ENCODE assay signal across 19 cellular contexts in the genomic region with DNA sequence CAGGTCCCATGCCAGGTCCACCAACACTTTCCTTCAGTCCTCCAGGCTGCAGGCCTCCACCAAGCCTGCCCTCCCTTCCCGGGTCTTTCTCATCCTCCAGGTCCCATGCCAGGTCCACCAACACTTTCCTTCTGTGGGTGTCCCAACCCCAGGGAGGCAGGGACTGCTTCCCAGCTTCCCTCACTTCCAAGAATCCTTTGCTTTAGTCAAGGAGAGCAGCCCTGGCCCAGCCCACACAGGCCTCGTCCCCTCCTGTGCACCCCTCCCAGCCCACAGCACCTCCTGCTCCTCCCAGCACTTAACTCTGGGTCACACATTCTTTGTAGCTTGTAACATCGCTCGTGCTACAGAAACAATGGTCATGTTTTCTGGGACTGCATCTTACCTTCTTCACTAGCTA.
A peak's percentile ranks its signal among the peaks of the same experiment; 100 is the strongest.
DNase-seq lines count a peak whose midpoint lies in the region; ATAC-seq and TF ChIP-seq lines count a peak whose summit lies in the region.
"Had no signal": no experiment of that assay in that cellular context is flagged by ENCODE, and none has a peak within 500 bp of the region (broad histone marks: within the 10 kb centered on the region; RNA-seq: fewer than 3 reads in every experiment).

No MANE protein-coding gene starts in this region.

- DNase-seq in activated naive CD4-positive, alpha-beta T cell treated with anti-CD3 and anti-CD28 coated beads, Interleukin-2, amount 50 U/mL, for 72 hours (ENCODE audit: low spot score in 2 of 2), result no peak
- DNase-seq in activated naive CD4-positive, alpha-beta T cell treated with anti-CD3 and anti-CD28 coated beads, Interleukin-2, amount 50 U/mL, for 16 hours, result no peak
- no peak for DNase-seq in left ventricle myocardium superior
- no peak for DNase-seq in stimulated activated effector memory CD8-positive, alpha-beta T cell treated with anti-CD3 and anti-CD28 coated beads, Interleukin-12 subunit alpha, Interleukin-12 subunit beta, amount 100 ng/mL, for 72 hours (ENCODE audit: low spot score in 2 of 2)
- DNase-seq in NCI-H1092 (lab: John Stamatoyannopoulos, UW), result no peak
- DNase-seq in NCI-H187 (lab: John Stamatoyannopoulos, UW), result no peak
- DNase-seq: activated CD4-positive, alpha-beta T cell treated with anti-CD3 and anti-CD28 coated beads, Interleukin-2, amount 10 ng/mL, durations not matched to agents 7 days and 5 days; activated T-cell treated with anti-CD3 and anti-CD28 coated beads, Interleukin-2, amount 50 U/mL, for 1 hour; colonic mucosa; natural killer cell; NCI-H187 treated with DMSO at 0.1 percent for 48 hours had no signal

- H3K9me3 Mint-ChIP-seq in activated naive CD4-positive, alpha-beta T cell treated with anti-CD3 and anti-CD28 coated beads, Interleukin-2, amount 50 U/mL, for 72 hours, result no peaks in the 10 kb centered on the region
- no peaks in the 10 kb centered on the region for H3K9me3 Mint-ChIP-seq in stimulated activated effector memory CD8-positive, alpha-beta T cell treated with anti-CD3 and anti-CD28 coated beads, Interleukin-12 subunit alpha, Interleukin-12 subunit beta, amount 100 ng/mL, for 72 hours
- H3K9me3 Mint-ChIP-seq: activated CD4-positive, alpha-beta T cell treated with anti-CD3 and anti-CD28 coated beads, Interleukin-2, amount 10 ng/mL, durations not matched to agents 7 days and 5 days; brain; CD14-positive monocyte; natural killer cell; T-helper 2 cell treated with Interferon-gamma antibody and Interleukin-4, amounts not matched to agents 5 μg/mL and 100 μg/mL, for 36 hours had no signal

- no peaks in the 10 kb centered on the region for H3K79me2 ChIP-seq in KMS-11 (ENCODE audit: insufficient read depth, low read depth)

- peak overlapping the region; percentile 76; the same call in 1 of the 2 replicates for H3K27ac ChIP-seq in KMS-11
- H3K27ac ChIP-seq: colonic mucosa, right lobe of liver, VCaP had no signal

- no peak for TF ChIP-seq CTCF in KMS-11 (conservative IDR thresholded peaks at IDR 0.05; ENCODE audit: low read depth, low read length)

- no peak overlapping the region for H3K4me3 ChIP-seq in KMS-11 (IDR thresholded peaks at IDR 0.05; ENCODE audit: insufficient read depth, low read depth, low read length)
- H3K4me3 ChIP-seq: colonic mucosa, ovary, right lobe of liver had no signal

- no peak overlapping the region for H3K4me3 Mint-ChIP-seq in stimulated activated effector memory CD8-positive, alpha-beta T cell treated with anti-CD3 and anti-CD28 coated beads, Interleukin-12 subunit alpha, Interleukin-12 subunit beta, amount 100 ng/mL, for 72 hours
- H3K4me3 Mint-ChIP-seq: activated CD4-positive, alpha-beta T cell treated with anti-CD3 and anti-CD28 coated beads, Interleukin-2, amount 10 ng/mL, durations not matched to agents 7 days and 5 days; brain; CD14-positive monocyte; natural killer cell; T-helper 2 cell treated with Interferon-gamma antibody and Interleukin-4, amounts not matched to agents 5 μg/mL and 100 μg/mL, for 36 hours had no signal

- H4K20me1 ChIP-seq in KMS-11 (ENCODE audit: insufficient read depth), result no peaks in the 10 kb centered on the region

- no peak for ATAC-seq in activated naive CD4-positive, alpha-beta T cell treated with anti-CD3 and anti-CD28 coated beads, Interleukin-2, amount 50 U/mL, for 72 hours
- ATAC-seq in left ventricle myocardium superior (peak; percentile 5), GM19328 (IDR thresholded peaks at IDR 0.05; ENCODE audit: unreplicated experiment) (no peak)
- no peak for ATAC-seq in stimulated activated effector memory CD8-positive, alpha-beta T cell treated with anti-CD3 and anti-CD28 coated beads, Interleukin-12 subunit alpha, Interleukin-12 subunit beta, amount 100 ng/mL, for 72 hours

- peaks cover 11% of the 10 kb centered on the region for H3K4me1 Mint-ChIP-seq in stimulated activated effector memory CD8-positive, alpha-beta T cell treated with anti-CD3 and anti-CD28 coated beads, Interleukin-12 subunit alpha, Interleukin-12 subunit beta, amount 100 ng/mL, for 72 hours

- peaks cover 33% of the 10 kb centered on the region for H3K4me1 ChIP-seq in KMS-11 (ENCODE audit: low read depth, poor library complexity, severe bottlenecking)
- H3K4me1 ChIP-seq: colonic mucosa, right lobe of liver had no signal

- H2AFZ ChIP-seq in KMS-11 (ENCODE audit: low read depth), result no peak overlapping the region

- peak overlapping the region; percentile 71 to 74 for H3K27ac Mint-ChIP-seq in activated naive CD4-positive, alpha-beta T cell treated with anti-CD3 and anti-CD28 coated beads, Interleukin-2, amount 50 U/mL, for 72 hours
- H3K27ac Mint-ChIP-seq in stimulated activated effector memory CD8-positive, alpha-beta T cell treated with anti-CD3 and anti-CD28 coated beads, Interleukin-12 subunit alpha, Interleukin-12 subunit beta, amount 100 ng/mL, for 72 hours, result peak overlapping the region; percentile 80
- H3K27ac Mint-ChIP-seq: activated CD4-positive, alpha-beta T cell treated with anti-CD3 and anti-CD28 coated beads, Interleukin-2, amount 10 ng/mL, durations not matched to agents 7 days and 5 days had no signal

- intact Hi-C loops in left ventricle myocardium superior (cut with micrococcal nuclease), result loop anchor here (5.0 to 10.0 kb wide), 2 partner anchors 91 to 128 kb away; no protein-coding TSS in a partner anchor

- no peak overlapping the region for H3K4me2 ChIP-seq in KMS-11

- H3K9ac ChIP-seq in KMS-11, result peak overlapping the region; percentile 41; the same call in 1 of the 2 replicates

- H3K36me3 Mint-ChIP-seq in activated naive CD4-positive, alpha-beta T cell treated with anti-CD3 and anti-CD28 coated beads, Interleukin-2, amount 50 U/mL, for 72 hours, result peaks cover 0 to 4% of the 10 kb centered on the region in 2 donors
- H3K36me3 Mint-ChIP-seq in stimulated activated effector memory CD8-positive, alpha-beta T cell treated with anti-CD3 and anti-CD28 coated beads, Interleukin-12 subunit alpha, Interleukin-12 subunit beta, amount 100 ng/mL, for 72 hours, result peaks cover 25% of the 10 kb centered on the region

- H3K36me3 ChIP-seq in KMS-11 (ENCODE audit: insufficient read depth), result no peaks in the 10 kb centered on the region
- H3K36me3 ChIP-seq: colonic mucosa, ovary had no signal

- no peaks in the 10 kb centered on the region for H3K27me3 ChIP-seq in KMS-11 (ENCODE audit: insufficient read depth, low read depth)
- H3K27me3 ChIP-seq: colonic mucosa, ovary, right lobe of liver had no signal
